In the genomic region with DNA sequence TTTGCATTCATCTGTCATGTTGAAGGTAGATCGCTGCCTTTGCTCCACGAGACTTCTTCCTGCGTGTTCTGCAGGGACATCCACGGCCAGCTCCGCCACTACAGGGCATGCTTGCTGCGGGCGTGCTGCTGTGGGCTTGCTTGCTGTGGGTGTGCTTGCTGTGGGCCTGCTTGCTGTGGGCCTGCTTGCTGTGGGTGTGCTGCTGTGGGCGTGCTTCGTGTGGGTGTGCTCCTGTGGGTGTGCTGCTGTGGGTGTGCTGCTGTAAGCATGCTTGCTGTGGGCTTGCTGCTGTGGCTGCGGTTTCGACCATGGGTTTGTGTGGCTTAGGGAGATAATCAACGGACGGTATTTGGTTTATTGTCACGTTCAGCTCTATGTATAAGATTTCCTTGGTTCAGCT, we compare ENCODE assay signal across 2 cellular contexts.
TF ChIP-seq lines count a peak whose summit lies in the region.

No MANE protein-coding gene starts in this region.

TF ChIP-seq in HEK293, 187 proteins besides CTCF, POLR2A, EP300 and RAD21 (continued from another document):
- TF ChIP-seq, protein P1, sequence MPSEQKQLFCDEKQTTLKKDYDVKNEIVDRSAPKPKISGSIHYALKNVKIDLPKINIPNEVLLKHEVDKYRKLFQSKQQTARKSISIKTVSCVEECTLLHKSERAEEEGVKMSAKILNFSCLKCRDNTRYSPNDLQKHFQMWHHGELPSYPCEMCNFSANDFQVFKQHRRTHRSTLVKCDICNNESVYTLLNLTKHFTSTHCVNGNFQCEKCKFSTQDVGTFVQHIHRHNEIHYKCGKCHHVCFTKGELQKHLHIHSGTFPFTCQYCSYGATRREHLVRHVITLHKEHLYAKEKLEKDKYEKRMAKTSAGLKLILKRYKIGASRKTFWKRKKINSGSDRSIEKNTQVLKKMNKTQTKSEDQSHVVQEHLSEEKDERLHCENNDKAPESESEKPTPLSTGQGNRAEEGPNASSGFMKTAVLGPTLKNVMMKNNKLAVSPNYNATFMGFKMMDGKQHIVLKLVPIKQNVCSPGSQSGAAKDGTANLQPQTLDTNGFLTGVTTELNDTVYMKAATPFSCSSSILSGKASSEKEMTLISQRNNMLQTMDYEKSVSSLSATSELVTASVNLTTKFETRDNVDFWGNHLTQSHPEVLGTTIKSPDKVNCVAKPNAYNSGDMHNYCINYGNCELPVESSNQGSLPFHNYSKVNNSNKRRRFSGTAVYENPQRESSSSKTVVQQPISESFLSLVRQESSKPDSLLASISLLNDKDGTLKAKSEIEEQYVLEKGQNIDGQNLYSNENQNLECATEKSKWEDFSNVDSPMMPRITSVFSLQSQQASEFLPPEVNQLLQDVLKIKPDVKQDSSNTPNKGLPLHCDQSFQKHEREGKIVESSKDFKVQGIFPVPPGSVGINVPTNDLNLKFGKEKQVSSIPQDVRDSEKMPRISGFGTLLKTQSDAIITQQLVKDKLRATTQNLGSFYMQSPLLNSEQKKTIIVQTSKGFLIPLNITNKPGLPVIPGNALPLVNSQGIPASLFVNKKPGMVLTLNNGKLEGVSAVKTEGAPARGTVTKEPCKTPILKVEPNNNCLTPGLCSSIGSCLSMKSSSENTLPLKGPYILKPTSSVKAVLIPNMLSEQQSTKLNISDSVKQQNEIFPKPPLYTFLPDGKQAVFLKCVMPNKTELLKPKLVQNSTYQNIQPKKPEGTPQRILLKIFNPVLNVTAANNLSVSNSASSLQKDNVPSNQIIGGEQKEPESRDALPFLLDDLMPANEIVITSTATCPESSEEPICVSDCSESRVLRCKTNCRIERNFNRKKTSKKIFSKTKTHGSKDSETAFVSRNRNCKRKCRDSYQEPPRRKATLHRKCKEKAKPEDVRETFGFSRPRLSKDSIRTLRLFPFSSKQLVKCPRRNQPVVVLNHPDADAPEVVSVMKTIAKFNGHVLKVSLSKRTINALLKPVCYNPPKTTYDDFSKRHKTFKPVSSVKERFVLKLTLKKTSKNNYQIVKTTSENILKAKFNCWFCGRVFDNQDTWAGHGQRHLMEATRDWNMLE (tag by site-specific recombination; conservative IDR thresholded peaks at IDR 0.05; ENCODE audit: low read depth), result no peak
- TF ChIP-seq KLF9 (tag by site-specific recombination; IDR thresholded peaks at IDR 0.05; ENCODE audit: low read depth), result peak; percentile 28; the same call in 1 of the 2 replicates
- no peak for TF ChIP-seq ZNF555 (tag by site-specific recombination; conservative IDR thresholded peaks at IDR 0.05)
- TF ChIP-seq, protein P2, sequence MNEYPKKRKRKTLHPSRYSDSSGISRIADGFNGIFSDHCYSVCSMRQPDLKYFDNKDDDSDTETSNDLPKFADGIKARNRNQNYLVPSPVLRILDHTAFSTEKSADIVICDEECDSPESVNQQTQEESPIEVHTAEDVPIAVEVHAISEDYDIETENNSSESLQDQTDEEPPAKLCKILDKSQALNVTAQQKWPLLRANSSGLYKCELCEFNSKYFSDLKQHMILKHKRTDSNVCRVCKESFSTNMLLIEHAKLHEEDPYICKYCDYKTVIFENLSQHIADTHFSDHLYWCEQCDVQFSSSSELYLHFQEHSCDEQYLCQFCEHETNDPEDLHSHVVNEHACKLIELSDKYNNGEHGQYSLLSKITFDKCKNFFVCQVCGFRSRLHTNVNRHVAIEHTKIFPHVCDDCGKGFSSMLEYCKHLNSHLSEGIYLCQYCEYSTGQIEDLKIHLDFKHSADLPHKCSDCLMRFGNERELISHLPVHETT (tag by site-specific recombination; IDR thresholded peaks at IDR 0.05), result no peak
- TF ChIP-seq AEBP2 (tag by site-specific recombination; IDR thresholded peaks at IDR 0.05; ENCODE audit: borderline replicate concordance), result no peak
- peak; percentile 95 for TF ChIP-seq ZFHX2 (tag by site-specific recombination; conservative IDR thresholded peaks at IDR 0.05)
- no peak for TF ChIP-seq ZNF37A (tag by site-specific recombination; IDR thresholded peaks at IDR 0.05)
- no peak for TF ChIP-seq SCRT2 (tag by site-specific recombination; IDR thresholded peaks at IDR 0.05)
- TF ChIP-seq EGR2 (tag by site-specific recombination; IDR thresholded peaks at IDR 0.05; ENCODE audit: low read depth), result peak; percentile 92
- TF ChIP-seq ZFP37 (tag by site-specific recombination; IDR thresholded peaks at IDR 0.05), result no peak
- TF ChIP-seq, protein P3, sequence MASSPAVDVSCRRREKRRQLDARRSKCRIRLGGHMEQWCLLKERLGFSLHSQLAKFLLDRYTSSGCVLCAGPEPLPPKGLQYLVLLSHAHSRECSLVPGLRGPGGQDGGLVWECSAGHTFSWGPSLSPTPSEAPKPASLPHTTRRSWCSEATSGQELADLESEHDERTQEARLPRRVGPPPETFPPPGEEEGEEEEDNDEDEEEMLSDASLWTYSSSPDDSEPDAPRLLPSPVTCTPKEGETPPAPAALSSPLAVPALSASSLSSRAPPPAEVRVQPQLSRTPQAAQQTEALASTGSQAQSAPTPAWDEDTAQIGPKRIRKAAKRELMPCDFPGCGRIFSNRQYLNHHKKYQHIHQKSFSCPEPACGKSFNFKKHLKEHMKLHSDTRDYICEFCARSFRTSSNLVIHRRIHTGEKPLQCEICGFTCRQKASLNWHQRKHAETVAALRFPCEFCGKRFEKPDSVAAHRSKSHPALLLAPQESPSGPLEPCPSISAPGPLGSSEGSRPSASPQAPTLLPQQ (tag by site-specific recombination; IDR thresholded peaks at IDR 0.05), result no peak

TF ChIP-seq in H1, 55 proteins besides CTCF, POLR2A, EP300 and RAD21 (continued from another document):
- TF ChIP-seq POLR2AphosphoS5 (IDR thresholded peaks at IDR 0.05; ENCODE audit: low read depth, low read length) (no peak), SIN3A (conservative IDR thresholded peaks at IDR 0.05 in 1 of 2, IDR thresholded peaks at IDR 0.05 in 1 of 2; ENCODE audit: low read depth in 1 of 2, low read length in 2 of 2) (no peak), FOSL1 (IDR thresholded peaks at IDR 0.05; ENCODE audit: insufficient read depth, low read depth, low read length) (no peak), EGR1 (IDR thresholded peaks at IDR 0.05; ENCODE audit: borderline replicate concordance, low read depth, low read length) (no peak), TBP (IDR thresholded peaks at IDR 0.05; ENCODE audit: low read depth, low read length) (no peak), RBBP5 (IDR thresholded peaks at IDR 0.05; ENCODE audit: borderline replicate concordance, low read depth, low read length) (no peak), CREB1 (IDR thresholded peaks at IDR 0.05) (no peak), SIRT6 (IDR thresholded peaks at IDR 0.05; ENCODE audit: low read length) (no peak), CHD1 (IDR thresholded peaks at IDR 0.05; ENCODE audit: low read depth, low read length) (no peak), MAFK (IDR thresholded peaks at IDR 0.05; ENCODE audit: low read depth, low read length) (no peak), EZH2 (IDR thresholded peaks at IDR 0.05; ENCODE audit: low read depth, low read length, severe bottlenecking) (no peak)
